In the genomic region with DNA sequence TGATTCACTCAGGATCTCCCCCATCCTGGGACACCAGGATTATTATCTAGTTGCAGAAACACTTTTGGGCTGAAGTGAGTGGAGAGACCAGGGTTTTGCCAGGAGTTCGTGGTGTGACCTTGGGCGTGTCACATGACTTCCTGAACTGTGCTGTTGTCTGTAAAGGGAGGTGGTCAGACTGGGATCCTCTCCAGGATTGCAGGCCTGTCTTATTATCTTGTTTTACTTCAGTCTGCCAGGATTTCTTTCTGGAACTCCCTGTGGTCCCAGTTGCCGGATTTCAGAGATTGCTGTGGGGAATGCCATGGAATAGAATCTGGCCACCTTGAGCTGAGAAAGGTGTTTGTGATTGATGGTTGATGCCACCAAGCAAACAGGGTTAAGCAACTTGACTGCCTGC, we compare ENCODE assay signal across 8 cellular contexts. TPM values are rescaled to one million over a fixed set of nuclear protein-coding genes. Genes with fewer than 3 reads are reported as not detected.
DNase-seq lines count a peak whose midpoint lies in the region; ATAC-seq and TF ChIP-seq lines count a peak whose summit lies in the region.

No MANE protein-coding gene starts in this region.

- 9% methylated on average over 3 of the region's 3 CpGs for WGBS in liver

- H3K27ac ChIP-seq in liver (ENCODE audit: low read depth in 1 of 2, low read length in 2 of 2) (peak overlapping the region; percentile 93 to 97), substantia nigra (ENCODE audit: low read depth, low read length, poor library complexity, severe bottlenecking) (peak overlapping the region; percentile 3)

- peak overlapping the region; percentile 11 for H3K4me2 ChIP-seq in Loucy (ENCODE audit: low read depth, low read length, poor library complexity, severe bottlenecking)

- H3K4me3 ChIP-seq in Loucy (ENCODE audit: low read length, poor library complexity, severe bottlenecking) (no peak overlapping the region), astrocyte of the spinal cord (ENCODE audit: low read depth, low read length) (no peak overlapping the region), liver (ENCODE audit: low read depth in 1 of 3, low read length in 3 of 3) (peak overlapping the region; percentile 1 to 42 (median 39))

- H3K27me3 ChIP-seq in Loucy (ENCODE audit: insufficient read depth, low read length, poor library complexity, severe bottlenecking) = no peaks in the 10 kb centered on the region
- H3K27me3 ChIP-seq in liver (ENCODE audit: control insufficient read depth in 4 of 4, insufficient read depth in 4 of 4, low read length in 3 of 4) = no peaks in the 10 kb centered on the region

- no peaks in the 10 kb centered on the region for H3F3A ChIP-seq in Loucy (ENCODE audit: low read depth)

- H3K4me1 ChIP-seq in Loucy (ENCODE audit: insufficient read depth, low read length, poor library complexity, severe bottlenecking) (peaks cover 5% of the 10 kb centered on the region), liver (ENCODE audit: control insufficient read depth in 4 of 4, insufficient read depth in 4 of 4, low read length in 3 of 4) (peaks cover 15 to 50% (median 28%) of the 10 kb centered on the region in 4 donors)

- H3K36me3 ChIP-seq in Loucy (ENCODE audit: insufficient read depth, low read length) (peaks cover 76% of the 10 kb centered on the region; the same call in 1 of the 2 replicates), liver (ENCODE audit: control insufficient read depth in 4 of 4, insufficient read depth in 3 of 4, low read depth in 1 of 4, low read length in 3 of 4) (peaks cover 5 to 22% (median 10%) of the 10 kb centered on the region in 4 donors)

- H3K79me2 ChIP-seq in Loucy (ENCODE audit: insufficient read depth, low read length) = peaks cover 7% of the 10 kb centered on the region; the same call in 1 of the 2 replicates

- in situ Hi-C loops in astrocyte of the spinal cord (cut with HindIII; ENCODE audit: low sequenced_read_pairs) = no loop called here

- DNase-seq in astrocyte of the spinal cord (ENCODE audit: low read depth, low spot score) (peak; percentile 80), substantia nigra (lab: John Stamatoyannopoulos, UW) (peak in 7 of 49 donors; percentile 2 to 25 (median 22)), NCI-H2029 (lab: John Stamatoyannopoulos, UW) (no peak), mesenteric fat pad (ENCODE audit: low spot score) (no peak), NCI-H1436 (lab: John Stamatoyannopoulos, UW) (no peak)

- TF ChIP-seq RAD21 in liver (IDR thresholded peaks at IDR 0.05) = peak; percentile 59 to 65

- no peaks in the 10 kb centered on the region for H3K9me2 ChIP-seq in Loucy (replicated peaks; ENCODE audit: low read depth, low read length)

- TF ChIP-seq CTCF in Loucy (conservative IDR thresholded peaks at IDR 0.05; ENCODE audit: low read length) (no peak), astrocyte of the spinal cord (IDR thresholded peaks at IDR 0.05; ENCODE audit: low read depth, low read length) (no peak), liver (IDR thresholded peaks at IDR 0.05; ENCODE audit: low read depth, low read length, missing input control) (no peak)

- H4K20me1 ChIP-seq in Loucy (ENCODE audit: insufficient read depth, low read length, poor library complexity, severe bottlenecking) = no peaks in the 10 kb centered on the region

- no peak overlapping the region for H2AFZ ChIP-seq in Loucy (ENCODE audit: low read length)

- H3K9me3 ChIP-seq in Loucy (ENCODE audit: insufficient read depth, low read depth, low read length) (no peaks in the 10 kb centered on the region), liver (ENCODE audit: control insufficient read depth in 4 of 4, low read length in 3 of 4) (no peaks in the 10 kb centered on the region)

- no peak for ATAC-seq in HG03139 (IDR thresholded peaks at IDR 0.05; ENCODE audit: unreplicated experiment)

- no peak overlapping the region for H3K9ac ChIP-seq in Loucy (ENCODE audit: low read depth, low read length, poor library complexity, severe bottlenecking)
- H3K9ac ChIP-seq in liver (ENCODE audit: low read depth in 1 of 2, low read length in 2 of 2) = peak overlapping the region; percentile 78 to 91

TF ChIP-seq in liver, 16 proteins besides CTCF, POLR2A, EP300 and RAD21:
- TF ChIP-seq HNF4A (conservative IDR thresholded peaks at IDR 0.05) (peak; percentile 59 to 76), GABPA (IDR thresholded peaks at IDR 0.05 in 1 of 2, conservative IDR thresholded peaks at IDR 0.05 in 1 of 2) (peak in 1 of 2 donors; percentile 24), FOXA1 (IDR thresholded peaks at IDR 0.05) (no peak), FOXA2 (IDR thresholded peaks at IDR 0.05) (no peak), EGR1 (IDR thresholded peaks at IDR 0.05; ENCODE audit: low read depth in 2 of 2) (peak in 1 of 2 donors; percentile 39), YY1 (IDR thresholded peaks at IDR 0.05) (peak; percentile 53), HNF4G (IDR thresholded peaks at IDR 0.05) (no peak), SP1 (IDR thresholded peaks at IDR 0.05) (peak; percentile 81), RXRA (IDR thresholded peaks at IDR 0.05) (peak; percentile 83 to 90), NR2F2 (IDR thresholded peaks at IDR 0.05) (peak; percentile 86), JUND (IDR thresholded peaks at IDR 0.05) (peak; percentile 31 to 68), TAF1 (conservative IDR thresholded peaks at IDR 0.05) (peak; percentile 52)
- TF ChIP-seq, protein P1, sequence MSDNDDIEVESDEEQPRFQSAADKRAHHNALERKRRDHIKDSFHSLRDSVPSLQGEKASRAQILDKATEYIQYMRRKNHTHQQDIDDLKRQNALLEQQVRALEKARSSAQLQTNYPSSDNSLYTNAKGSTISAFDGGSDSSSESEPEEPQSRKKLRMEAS (IDR thresholded peaks at IDR 0.05) = peak; percentile 53
- TF ChIP-seq, protein P2, sequence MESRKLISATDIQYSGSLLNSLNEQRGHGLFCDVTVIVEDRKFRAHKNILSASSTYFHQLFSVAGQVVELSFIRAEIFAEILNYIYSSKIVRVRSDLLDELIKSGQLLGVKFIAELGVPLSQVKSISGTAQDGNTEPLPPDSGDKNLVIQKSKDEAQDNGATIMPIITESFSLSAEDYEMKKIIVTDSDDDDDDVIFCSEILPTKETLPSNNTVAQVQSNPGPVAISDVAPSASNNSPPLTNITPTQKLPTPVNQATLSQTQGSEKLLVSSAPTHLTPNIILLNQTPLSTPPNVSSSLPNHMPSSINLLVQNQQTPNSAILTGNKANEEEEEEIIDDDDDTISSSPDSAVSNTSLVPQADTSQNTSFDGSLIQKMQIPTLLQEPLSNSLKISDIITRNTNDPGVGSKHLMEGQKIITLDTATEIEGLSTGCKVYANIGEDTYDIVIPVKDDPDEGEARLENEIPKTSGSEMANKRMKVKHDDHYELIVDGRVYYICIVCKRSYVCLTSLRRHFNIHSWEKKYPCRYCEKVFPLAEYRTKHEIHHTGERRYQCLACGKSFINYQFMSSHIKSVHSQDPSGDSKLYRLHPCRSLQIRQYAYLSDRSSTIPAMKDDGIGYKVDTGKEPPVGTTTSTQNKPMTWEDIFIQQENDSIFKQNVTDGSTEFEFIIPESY (IDR thresholded peaks at IDR 0.05) = peak; percentile 80
- TF ChIP-seq, protein P3, sequence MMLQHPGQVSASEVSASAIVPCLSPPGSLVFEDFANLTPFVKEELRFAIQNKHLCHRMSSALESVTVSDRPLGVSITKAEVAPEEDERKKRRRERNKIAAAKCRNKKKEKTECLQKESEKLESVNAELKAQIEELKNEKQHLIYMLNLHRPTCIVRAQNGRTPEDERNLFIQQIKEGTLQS (IDR thresholded peaks at IDR 0.05) = peak; percentile 70
- TF ChIP-seq, protein P4, sequence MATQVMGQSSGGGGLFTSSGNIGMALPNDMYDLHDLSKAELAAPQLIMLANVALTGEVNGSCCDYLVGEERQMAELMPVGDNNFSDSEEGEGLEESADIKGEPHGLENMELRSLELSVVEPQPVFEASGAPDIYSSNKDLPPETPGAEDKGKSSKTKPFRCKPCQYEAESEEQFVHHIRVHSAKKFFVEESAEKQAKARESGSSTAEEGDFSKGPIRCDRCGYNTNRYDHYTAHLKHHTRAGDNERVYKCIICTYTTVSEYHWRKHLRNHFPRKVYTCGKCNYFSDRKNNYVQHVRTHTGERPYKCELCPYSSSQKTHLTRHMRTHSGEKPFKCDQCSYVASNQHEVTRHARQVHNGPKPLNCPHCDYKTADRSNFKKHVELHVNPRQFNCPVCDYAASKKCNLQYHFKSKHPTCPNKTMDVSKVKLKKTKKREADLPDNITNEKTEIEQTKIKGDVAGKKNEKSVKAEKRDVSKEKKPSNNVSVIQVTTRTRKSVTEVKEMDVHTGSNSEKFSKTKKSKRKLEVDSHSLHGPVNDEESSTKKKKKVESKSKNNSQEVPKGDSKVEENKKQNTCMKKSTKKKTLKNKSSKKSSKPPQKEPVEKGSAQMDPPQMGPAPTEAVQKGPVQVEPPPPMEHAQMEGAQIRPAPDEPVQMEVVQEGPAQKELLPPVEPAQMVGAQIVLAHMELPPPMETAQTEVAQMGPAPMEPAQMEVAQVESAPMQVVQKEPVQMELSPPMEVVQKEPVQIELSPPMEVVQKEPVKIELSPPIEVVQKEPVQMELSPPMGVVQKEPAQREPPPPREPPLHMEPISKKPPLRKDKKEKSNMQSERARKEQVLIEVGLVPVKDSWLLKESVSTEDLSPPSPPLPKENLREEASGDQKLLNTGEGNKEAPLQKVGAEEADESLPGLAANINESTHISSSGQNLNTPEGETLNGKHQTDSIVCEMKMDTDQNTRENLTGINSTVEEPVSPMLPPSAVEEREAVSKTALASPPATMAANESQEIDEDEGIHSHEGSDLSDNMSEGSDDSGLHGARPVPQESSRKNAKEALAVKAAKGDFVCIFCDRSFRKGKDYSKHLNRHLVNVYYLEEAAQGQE (IDR thresholded peaks at IDR 0.05) = peak; percentile 78
TF ChIP-seq in liver: peak in this region for 13.

RNA-seq across cellular contexts. Expression of a gene that starts 35.8 kb away (rescaled TPM):
- 10 to 100 TPM; 13.0 to 52.6 TPM for total RNA-seq in liver
- polyA plus RNA-seq in liver = 10 to 100 TPM; 16.6 to 20.2 TPM
- 29.1 TPM for total RNA-seq in mesenteric fat pad

RNA-seq across cellular contexts. Expression of a gene that starts 54.7 kb away (rescaled TPM):
- total RNA-seq in liver (10 to 100 TPM; 26.8 to 62.5 TPM), mesenteric fat pad (21.8 TPM)
- polyA plus RNA-seq in liver = 10 to 100 TPM; 23.8 to 24.7 TPM

Comparison
In these comparisons a context has a peak if more than half of its experiments do, and no peak if none do; other contexts are left out.
1. H3K4me3 ChIP-seq: peak in liver (3 of 3); none in Loucy (single experiment) and astrocyte of the spinal cord (single experiment).